9 cellular contexts compared by ENCODE assay signal in the genomic region with DNA sequence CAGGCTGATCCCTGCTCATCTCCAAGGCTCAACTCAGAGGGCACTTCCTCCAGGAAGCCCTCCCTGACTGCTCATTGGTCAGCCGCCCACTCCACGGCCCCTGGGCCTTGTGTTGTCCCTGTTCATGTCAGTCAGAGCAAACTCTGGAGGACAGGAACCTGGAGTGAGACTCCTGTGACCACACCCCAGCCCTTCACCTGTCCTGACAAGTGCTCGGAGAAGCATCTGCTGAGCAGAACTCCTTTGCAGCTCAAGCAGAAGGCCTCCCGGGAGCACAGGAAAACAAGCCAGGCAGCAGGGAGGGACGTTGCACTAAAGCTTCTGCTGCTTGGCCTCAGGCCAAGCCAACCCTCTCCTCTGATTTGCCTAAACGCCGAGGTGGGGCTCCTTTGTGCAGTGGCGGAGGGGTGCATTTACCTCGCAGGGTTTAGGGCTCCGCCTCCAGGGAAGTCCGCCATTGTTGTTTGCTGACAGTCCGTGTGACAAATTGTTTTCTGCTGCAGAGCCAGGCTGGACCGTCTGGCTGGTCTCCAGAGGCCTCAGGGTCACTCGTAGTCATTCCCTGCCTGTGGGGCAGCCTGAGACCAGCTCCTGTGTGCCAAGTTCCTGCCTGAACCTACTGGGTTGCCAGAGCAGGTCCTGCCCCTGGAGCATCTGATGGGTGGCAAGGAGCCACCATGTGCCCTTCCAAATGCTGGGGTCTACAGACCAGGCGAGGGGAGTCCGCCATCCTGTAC.
DNase-seq lines count a peak whose midpoint lies in the region; ATAC-seq, FAIRE-seq and TF ChIP-seq lines count a peak whose summit lies in the region.
"Had no signal": no experiment of that assay in that cellular context is flagged by ENCODE, and none has a peak within 500 bp of the region (broad histone marks: within the 10 kb centered on the region; RNA-seq: fewer than 3 reads in every experiment).

No MANE protein-coding gene starts in this region.

- H3K4me1 Mint-ChIP-seq in naive thymus-derived CD8-positive, alpha-beta T cell, result no peaks in the 10 kb centered on the region

- in situ Hi-C loops in KBM-7 (cut with MboI; ENCODE audit: low pct_unique_long_range_greater_than_20kb, low sequenced_read_pairs), result no loop called here

- ATAC-seq in naive thymus-derived CD8-positive, alpha-beta T cell, result no peak

- H3K27ac ChIP-seq in BLaER1 treated with 17β-estradiol and CSF1 and Interleukin-3, amounts not matched to agents 10 nM and 100 nM, result peak overlapping the region in 2 of 11 experiments; percentile 1 to 24; a peak in 1 of 22 replicates
- H3K27ac ChIP-seq in vagina, result no peak overlapping the region
- H3K27ac ChIP-seq: SK-N-MC had no signal

- peaks cover 15 to 69% (median 43%) of the 10 kb centered on the region in 10 experiments for H3K4me1 ChIP-seq in BLaER1 treated with 17β-estradiol and CSF1 and Interleukin-3, amounts not matched to agents 10 nM and 100 nM
- H3K4me1 ChIP-seq in vagina, result peaks cover 8% of the 10 kb centered on the region

- peak overlapping the region in 1 of 10 donors; percentile 18 for H3K27ac Mint-ChIP-seq in naive thymus-derived CD8-positive, alpha-beta T cell

- no peaks in the 10 kb centered on the region for H4K20me1 ChIP-seq in BLaER1 treated with 17β-estradiol and CSF1 and Interleukin-3, amounts not matched to agents 10 nM and 100 nM

- 0 out of 22 replicates have a peak, but pooled peaks cover 0 to 4% (median 0%) of the 10 kb centered on the region in 11 experiments for H3K27me3 ChIP-seq in BLaER1 treated with 17β-estradiol and CSF1 and Interleukin-3, amounts not matched to agents 10 nM and 100 nM
- H3K27me3 ChIP-seq in vagina, result no peaks in the 10 kb centered on the region

- H3K9me3 ChIP-seq in BLaER1 treated with 17β-estradiol and CSF1 and Interleukin-3, amounts not matched to agents 10 nM and 100 nM (replicated peaks in 1 of 11), result no peaks in the 10 kb centered on the region
- no peaks in the 10 kb centered on the region for H3K9me3 ChIP-seq in vagina

- no peak for TF ChIP-seq POLR2A in vagina (IDR thresholded peaks at IDR 0.05)

- TF ChIP-seq CTCF in vagina (IDR thresholded peaks at IDR 0.05) (no peak), D721Med (IDR thresholded peaks at IDR 0.05; ENCODE audit: insufficient read depth, missing control alignments) (no peak)

- no peaks in the 10 kb centered on the region for H3K36me3 Mint-ChIP-seq in naive thymus-derived CD8-positive, alpha-beta T cell

- H3K9ac ChIP-seq in BLaER1 treated with 17β-estradiol and CSF1 and Interleukin-3, amounts not matched to agents 10 nM and 100 nM, result peak overlapping the region in 1 of 11 experiments; percentile 14; a peak in 1 of 22 replicates

- peaks cover 0 to 4% (median 0%) of the 10 kb centered on the region in 9 donors for H3K9me3 Mint-ChIP-seq in naive thymus-derived CD8-positive, alpha-beta T cell

- peak; percentile 69 for DNase-seq in M059J (ENCODE audit: low read depth)
- peak; percentile 94 for DNase-seq in NCI-H774 (lab: John Stamatoyannopoulos, UW)
- DNase-seq in left kidney (ENCODE audit: low read depth, low spot score), result peak; percentile 84
- DNase-seq in naive thymus-derived CD8-positive, alpha-beta T cell, result no peak
- DNase-seq in vagina (ENCODE audit: extremely low spot score in 2 of 2), result no peak
- no peak for DNase-seq in KBM-7
- no peak for DNase-seq in D721Med (ENCODE audit: insufficient read length, low spot score)

- no peaks in the 10 kb centered on the region for H3K36me3 ChIP-seq in BLaER1 treated with 17β-estradiol and CSF1 and Interleukin-3, amounts not matched to agents 10 nM and 100 nM
- H3K36me3 ChIP-seq in vagina, result no peaks in the 10 kb centered on the region

- no peak overlapping the region for H3K4me3 ChIP-seq in BLaER1 treated with 17β-estradiol and CSF1 and Interleukin-3, amounts not matched to agents 10 nM and 100 nM
- H3K4me3 ChIP-seq in vagina, result no peak overlapping the region
- H3K4me3 ChIP-seq: SK-N-MC had no signal

- intact Hi-C loops in vagina (cut with DNase I), result no loop called here

- H3K27me3 Mint-ChIP-seq in naive thymus-derived CD8-positive, alpha-beta T cell, result peaks cover 0 to 12% (median 0%) of the 10 kb centered on the region in 5 donors

- POLR2A ChIA-PET in naive thymus-derived CD8-positive, alpha-beta T cell (lab: Charles Lee), result no interaction called here

- no peak for FAIRE-seq in D721Med (lab: Jason Lieb, UNC)

- H3K4me3 Mint-ChIP-seq in naive thymus-derived CD8-positive, alpha-beta T cell, result no peak overlapping the region

- peak overlapping the region; percentile 50 to 88 (median 74) for H3K4me2 ChIP-seq in BLaER1 treated with 17β-estradiol and CSF1 and Interleukin-3, amounts not matched to agents 10 nM and 100 nM

Comparison
In these comparisons a context has a peak if more than half of its experiments do, and no peak if none do; other contexts are left out.
1. DNase-seq: peak in M059J (single experiment), NCI-H774 (single experiment) and left kidney (single experiment); none in naive thymus-derived CD8-positive, alpha-beta T cell (0 of 10), vagina (0 of 2), KBM-7 (single experiment) and D721Med (single experiment).